18 cellular contexts compared by ENCODE assay signal in the genomic region with DNA sequence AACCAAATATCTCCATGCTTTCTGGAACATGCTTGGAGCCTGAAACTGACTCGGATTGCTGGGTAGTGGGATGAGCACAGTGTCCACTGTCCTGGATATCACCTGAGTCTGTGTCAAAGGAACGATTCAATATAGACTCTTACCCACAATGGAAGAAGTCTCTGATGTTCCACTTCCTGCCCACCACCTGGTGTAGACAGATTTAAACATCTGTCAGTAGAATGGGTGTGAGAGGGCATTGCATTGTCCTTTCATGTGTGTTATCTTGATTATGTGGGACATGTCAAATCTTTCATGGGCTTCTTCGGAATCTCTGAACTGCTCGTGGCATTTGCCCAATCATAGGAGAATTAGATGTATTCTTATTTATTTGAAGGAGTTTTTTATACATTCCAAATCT. TPM values are rescaled to one million over a fixed set of nuclear protein-coding genes. Genes with fewer than 3 reads are reported as not detected.
A peak's percentile ranks its signal among the peaks of the same experiment; 100 is the strongest.
DNase-seq lines count a peak whose midpoint lies in the region; ATAC-seq and TF ChIP-seq lines count a peak whose summit lies in the region.
"Had no signal": no experiment of that assay in that cellular context is flagged by ENCODE, and none has a peak within 500 bp of the region (broad histone marks: within the 10 kb centered on the region; RNA-seq: fewer than 3 reads in every experiment).

No MANE protein-coding gene starts in this region.

- peaks cover 12% of the 10 kb centered on the region for H3K36me3 Mint-ChIP-seq in glutamatergic neuron (ENCODE audit: unreplicated experiment)
- H3K36me3 Mint-ChIP-seq: CD8-positive, alpha-beta memory T cell had no signal

- H3K36me3 ChIP-seq in left ventricle myocardium inferior (no peaks in the 10 kb centered on the region), OCI-LY7 (ENCODE audit: insufficient read depth, low read length) (no peaks in the 10 kb centered on the region)
- H3K36me3 ChIP-seq: BLaER1 treated with 17β-estradiol and CSF1 and Interleukin-3, amounts not matched to agents 10 nM and 100 nM had no signal

- H3K27ac ChIP-seq in left ventricle myocardium inferior (replicated peaks) (no peak overlapping the region), OCI-LY7 (ENCODE audit: low read depth, low read length, poor library complexity, severe bottlenecking) (no peak overlapping the region)
- H3K27ac ChIP-seq: BLaER1 treated with 17β-estradiol and CSF1 and Interleukin-3, amounts not matched to agents 10 nM and 100 nM had no signal

- POLR2A ChIA-PET in OCI-LY7 (lab: Charles Lee), result no interaction called here

- peak; percentile 23 for ATAC-seq in Right ventricle myocardium inferior
- ATAC-seq in GM19351 (IDR thresholded peaks at IDR 0.05; ENCODE audit: unreplicated experiment), result no peak

- DNase-seq in Right ventricle myocardium inferior (ENCODE audit: missing footprints) (no peak), left ventricle myocardium inferior (no peak), OCI-LY7 (ENCODE audit: low spot score) (peak; percentile 66), glutamatergic neuron (no peak), NCI-H524 treated with DMSO at 0.1 percent for 48 hours (lab: John Stamatoyannopoulos, UW) (no peak)
- peak; percentile 62 for DNase-seq in Jurkat, Clone E6-1 (ENCODE audit: low read depth, low spot score)
- DNase-seq: ACHN; CD8-positive, alpha-beta memory T cell; COR-L47; DMS 273 treated with DMSO at 0.1 percent for 48 hours; DMS79; GF-D8; H9; IMR-90; KBM-7 had no signal

- H3K9me3 ChIP-seq in left ventricle myocardium inferior (replicated peaks) (no peaks in the 10 kb centered on the region), OCI-LY7 (ENCODE audit: low read length) (no peaks in the 10 kb centered on the region)
- H3K9me3 ChIP-seq: BLaER1 treated with 17β-estradiol and CSF1 and Interleukin-3, amounts not matched to agents 10 nM and 100 nM had no signal

- H3K4me1 Mint-ChIP-seq in glutamatergic neuron (ENCODE audit: low read depth, unreplicated experiment), result peaks cover 2% of the 10 kb centered on the region
- H3K4me1 Mint-ChIP-seq: CD8-positive, alpha-beta memory T cell; H9 had no signal

- H3K4me3 Mint-ChIP-seq in glutamatergic neuron (ENCODE audit: unreplicated experiment), result no peak overlapping the region
- H3K4me3 Mint-ChIP-seq: CD8-positive, alpha-beta memory T cell; H9 had no signal

- H3K4me3 ChIP-seq in left ventricle myocardium inferior, result no peak overlapping the region
- no peak overlapping the region for H3K4me3 ChIP-seq in Jurkat, Clone E6-1 (ENCODE audit: low read length)
- H3K4me3 ChIP-seq in OCI-LY7 (ENCODE audit: low read depth, low read length, poor library complexity, severe bottlenecking), result no peak overlapping the region
- H3K4me3 ChIP-seq: BLaER1 treated with 17β-estradiol and CSF1 and Interleukin-3, amounts not matched to agents 10 nM and 100 nM had no signal

- H3K4me1 ChIP-seq in left ventricle myocardium inferior, result no peaks in the 10 kb centered on the region
- peaks cover 12% of the 10 kb centered on the region for H3K4me1 ChIP-seq in OCI-LY7 (ENCODE audit: insufficient read depth, low read length, poor library complexity, severe bottlenecking)

- no peaks in the 10 kb centered on the region for H3K79me2 ChIP-seq in OCI-LY7 (ENCODE audit: insufficient read depth, low read depth, low read length)

- H3K9me3 Mint-ChIP-seq in glutamatergic neuron (ENCODE audit: unreplicated experiment), result peaks cover 3% of the 10 kb centered on the region

- BruUV-seq in OCI-LY7 (replicated peaks; lab: Mats Ljungman, UMichigan), result no TSS peak

- no peaks in the 10 kb centered on the region for H3K9me2 ChIP-seq in OCI-LY7 (ENCODE audit: insufficient read depth, low read length)

- peaks cover 4% of the 10 kb centered on the region for H3K27me3 Mint-ChIP-seq in glutamatergic neuron (ENCODE audit: unreplicated experiment)

- CTCF ChIA-PET in OCI-LY7 (lab: Charles Lee; ENCODE audit: unreplicated experiment), result no interaction called here

- TF ChIP-seq CTCF in left ventricle myocardium inferior (IDR thresholded peaks at IDR 0.05; ENCODE audit: borderline replicate concordance) (no peak), OCI-LY7 (conservative IDR thresholded peaks at IDR 0.05; ENCODE audit: low read length) (no peak), glutamatergic neuron (IDR thresholded peaks at IDR 0.05; ENCODE audit: partially characterized antibody, unreplicated experiment) (no peak)

- no peaks in the 10 kb centered on the region for H4K20me1 ChIP-seq in OCI-LY7 (ENCODE audit: insufficient read depth, low read length)
- H4K20me1 ChIP-seq: BLaER1 treated with 17β-estradiol and CSF1 and Interleukin-3, amounts not matched to agents 10 nM and 100 nM had no signal

- peak overlapping the region; percentile 22 for H3K4me2 ChIP-seq in OCI-LY7 (ENCODE audit: low read length)

- peaks cover 75% of the 10 kb centered on the region for H3K27me3 ChIP-seq in left ventricle myocardium inferior (ENCODE audit: low read depth)
- H3K27me3 ChIP-seq: BLaER1 treated with 17β-estradiol and CSF1 and Interleukin-3, amounts not matched to agents 10 nM and 100 nM had no signal

- no peak overlapping the region for H3K27ac Mint-ChIP-seq in glutamatergic neuron (ENCODE audit: unreplicated experiment)
- H3K27ac Mint-ChIP-seq: H9 had no signal

- H2AFZ ChIP-seq in OCI-LY7 (ENCODE audit: low read length), result no peak overlapping the region

- intact Hi-C loops in Right ventricle myocardium inferior (cut with DNase I), result no loop called here
- intact Hi-C loops in left ventricle myocardium inferior (cut with micrococcal nuclease), result no loop called here
- intact Hi-C loops in OCI-LY7 (cut with micrococcal nuclease; ENCODE audit: unreplicated experiment), result no loop called here

RNA-seq across cellular contexts. Expression of a gene that starts 20.8 kb away (rescaled TPM):
- total RNA-seq in Right ventricle myocardium inferior (1.4 TPM), left ventricle myocardium inferior (0.99 TPM), OCI-LY7 (2022) (4.1 and 4.3 TPM in 2 replicates), glutamatergic neuron (ENCODE audit: unreplicated experiment) (7.5 TPM)
- not detected for polyA plus RNA-seq in Jurkat, Clone E6-1 (2012; ENCODE audit: insufficient read depth, insufficient read length)
- total RNA-seq in OCI-LY7 (2014; rRNA removed; shearing (Covaris generic)), result 3.5 and 4.5 TPM in 2 replicates

RNA-seq across cellular contexts. Expression of a gene that starts 22.8 kb away (rescaled TPM):
- total RNA-seq in Right ventricle myocardium inferior (not detected), left ventricle myocardium inferior (not detected), OCI-LY7 (2022) (not detected in 2 replicates), glutamatergic neuron (ENCODE audit: unreplicated experiment) (not detected)
- not detected for polyA plus RNA-seq in Jurkat, Clone E6-1 (2012; ENCODE audit: insufficient read depth, insufficient read length)
- not detected in 2 replicates for total RNA-seq in OCI-LY7 (2014; rRNA removed; shearing (Covaris generic))
- total RNA-seq: CD8-positive, alpha-beta memory T cell; H1; H9; IMR-90 had no signal
- polyA plus RNA-seq: CD8-positive, alpha-beta memory T cell; H1; IMR-90 had no signal

Comparison
In these comparisons a context has a peak if more than half of its experiments do, and no peak if none do; other contexts are left out.
1. DNase-seq: peak in Jurkat, Clone E6-1 (single experiment) and OCI-LY7 (single experiment); none in Right ventricle myocardium inferior (single experiment), left ventricle myocardium inferior (single experiment), glutamatergic neuron (single experiment) and NCI-H524 treated with DMSO at 0.1 percent for 48 hours (single experiment).